8 cellular contexts compared by ENCODE assay signal in genomic region chr3:197627772-197628523, GRCh38.
DNase-seq lines count a peak whose midpoint lies in the region; ATAC-seq and FAIRE-seq lines count a peak whose summit lies in the region.
"Not testable (repeated sequence)": the region's sequence is repeated elsewhere in the genome, so short reads cannot be mapped to it uniquely, and the experiment has no call there.

No MANE protein-coding gene starts in this region.

- not testable (repeated sequence) for H3K9me3 ChIP-seq in effector memory CD4-positive, alpha-beta T cell (ENCODE audit: control insufficient read depth, low read length); small intestine (ENCODE audit: control insufficient read depth, low read depth); aorta (ENCODE audit: control insufficient read depth, low read length)

- ATAC-seq in GM18517 (IDR thresholded peaks at IDR 0.05; ENCODE audit: unreplicated experiment) (peak; percentile 65), HG02678 (IDR thresholded peaks at IDR 0.05; ENCODE audit: unreplicated experiment) (peak; percentile 91), aorta (ENCODE audit: low FRiP score) (peak; percentile 94)

- H3K4me1 ChIP-seq in effector memory CD4-positive, alpha-beta T cell (ENCODE audit: control insufficient read depth, insufficient read depth, low read length, poor library complexity, severe bottlenecking); small intestine (ENCODE audit: control insufficient read depth in 2 of 2, insufficient read depth in 1 of 2, low read depth in 1 of 2, low read length in 1 of 2); aorta (ENCODE audit: control insufficient read depth in 1 of 2, insufficient read depth in 2 of 2, low read length in 2 of 2): not testable (repeated sequence)

- DNase-seq in NCI-H226 (peak; percentile 57), activated T-cell treated with anti-CD3 and anti-CD28 coated beads for 1 hour (ENCODE audit: low read depth) (peak; percentile 87), left kidney (ENCODE audit: low read depth, low spot score) (peak; percentile 93), small intestine (peak; percentile 78), aorta (peak; percentile 93 to 97)
- DNase-seq in effector memory CD4-positive, alpha-beta T cell, result peak; percentile 77 to 89 (median 86)

- peak overlapping the region; percentile 58 for H3K27ac ChIP-seq in effector memory CD4-positive, alpha-beta T cell (ENCODE audit: insufficient read depth, low read length, poor library complexity, severe bottlenecking)
- H3K27ac ChIP-seq in small intestine (ENCODE audit: low read depth in 1 of 2, low read length in 1 of 2) (peak overlapping the region; percentile 74 to 84), aorta (ENCODE audit: low read depth in 1 of 2, low read length in 2 of 2) (peak overlapping the region in 1 of 2 donors; percentile 32)

- 2 to 5% (median 2%) methylated on average over 40 to 73 of the region's 73 CpGs for WGBS in small intestine, 3 donors
- 2 to 3% methylated on average over 49 to 73 of the region's 73 CpGs for WGBS in aorta, 2 donors

- not testable (repeated sequence) for FAIRE-seq in small intestine (lab: Jason Lieb, UNC)

- not testable (repeated sequence) for H3K27me3 ChIP-seq in effector memory CD4-positive, alpha-beta T cell (replicated peaks; ENCODE audit: control insufficient read depth, insufficient read depth, low read length, poor library complexity, severe bottlenecking); small intestine (ENCODE audit: control insufficient read depth in 2 of 2, insufficient read depth in 2 of 2, low read length in 2 of 2); aorta (ENCODE audit: control insufficient read depth in 1 of 2, insufficient read depth in 2 of 2, low read length in 1 of 2)

- H3K4me3 ChIP-seq in effector memory CD4-positive, alpha-beta T cell (ENCODE audit: insufficient read depth, low read depth, low read length, poor library complexity, severe bottlenecking), result peak overlapping the region; percentile 55
- H3K4me3 ChIP-seq in small intestine (ENCODE audit: low read depth in 1 of 2, low read length in 2 of 2) (peak overlapping the region; percentile 68 to 70), aorta (ENCODE audit: low read length in 2 of 2) (peak overlapping the region; percentile 42 to 87)

- not testable (repeated sequence) for H3K36me3 ChIP-seq in effector memory CD4-positive, alpha-beta T cell (ENCODE audit: control insufficient read depth, insufficient read depth, low read length); small intestine (ENCODE audit: control insufficient read depth in 2 of 2, insufficient read depth in 2 of 2, low read length in 2 of 2); aorta (ENCODE audit: control insufficient read depth in 1 of 2, insufficient read depth in 2 of 2, low read length in 1 of 2)

- intact Hi-C loops in aorta (cut with DNase I), result not testable (repeated sequence)
